8 cellular contexts compared by ENCODE assay signal in genomic region chr16:70267516-70267915, GRCh38. TPM values are rescaled to one million over a fixed set of nuclear protein-coding genes. Genes with fewer than 3 reads are reported as not detected.
DNase-seq lines count a peak whose midpoint lies in the region; ATAC-seq and TF ChIP-seq lines count a peak whose summit lies in the region.

No MANE protein-coding gene starts in this region.

- H3K79me2 ChIP-seq in KMS-11 (ENCODE audit: insufficient read depth, low read depth): no peaks in the 10 kb centered on the region

- H4K20me1 ChIP-seq in KMS-11 (ENCODE audit: insufficient read depth): no peaks in the 10 kb centered on the region

- ATAC-seq in activated B cell treated with CpG ODN at 0.5 μM for 24 hours (ENCODE audit: low read depth) (no peak), GM18498 (IDR thresholded peaks at IDR 0.05; ENCODE audit: unreplicated experiment) (no peak), HG02759 (IDR thresholded peaks at IDR 0.05; ENCODE audit: unreplicated experiment) (no peak)

- H3K27me3 ChIP-seq in KMS-11 (ENCODE audit: insufficient read depth, low read depth): no peaks in the 10 kb centered on the region

- no peak overlapping the region for H3K4me3 ChIP-seq in KMS-11 (IDR thresholded peaks at IDR 0.05; ENCODE audit: insufficient read depth, low read depth, low read length)

- H3K27ac Mint-ChIP-seq in activated B cell treated with CpG ODN at 0.5 μM for 24 hours: no peak overlapping the region

- no peak overlapping the region for H3K9ac ChIP-seq in KMS-11

- peak; percentile 81 for TF ChIP-seq CTCF in KMS-11 (conservative IDR thresholded peaks at IDR 0.05; ENCODE audit: low read depth, low read length)
- TF ChIP-seq CTCF in activated B cell treated with CpG ODN at 0.5 μM for 24 hours (IDR thresholded peaks at IDR 0.05): peak; percentile 21

- H3K27me3 Mint-ChIP-seq in activated B cell treated with CpG ODN at 0.5 μM for 24 hours: no peaks in the 10 kb centered on the region

- POLR2A ChIA-PET in activated B cell treated with CpG ODN at 0.5 μM for 24 hours (lab: Charles Lee): no interaction called here

- no peaks in the 10 kb centered on the region for H3K9me3 Mint-ChIP-seq in activated B cell treated with CpG ODN at 0.5 μM for 24 hours

- DNase-seq in activated effector memory CD4-positive, alpha-beta T cell treated with anti-CD3 and anti-CD28 coated beads, Interleukin-2, amount 50 U/mL, for 16 hours: peak; percentile 64
- no peak for DNase-seq in activated effector memory CD4-positive, alpha-beta T cell treated with Interleukin-2 at 50 U/mL for 16 hours
- no peak for DNase-seq in activated B cell treated with CpG ODN at 0.5 μM for 24 hours
- peak; percentile 40 for DNase-seq in inferior parietal cortex (ENCODE audit: extremely low spot score)
- DNase-seq in T-helper 1 cell: no peak

- H3K4me2 ChIP-seq in KMS-11: no peak overlapping the region

- H3K4me1 Mint-ChIP-seq in activated B cell treated with CpG ODN at 0.5 μM for 24 hours: no peaks in the 10 kb centered on the region

- H3K36me3 ChIP-seq in KMS-11 (ENCODE audit: insufficient read depth): peaks cover 26% of the 10 kb centered on the region

- H3K4me3 Mint-ChIP-seq in activated B cell treated with CpG ODN at 0.5 μM for 24 hours: no peak overlapping the region

- no peak overlapping the region for H2AFZ ChIP-seq in KMS-11 (ENCODE audit: low read depth)

- H3K4me1 ChIP-seq in KMS-11 (ENCODE audit: low read depth, poor library complexity, severe bottlenecking): no peaks in the 10 kb centered on the region

- CTCF ChIA-PET in activated B cell treated with CpG ODN at 0.5 μM for 24 hours (lab: Charles Lee): no interaction called here

- no peak overlapping the region for H3K27ac ChIP-seq in KMS-11

- intact Hi-C loops in activated B cell treated with CpG ODN at 0.5 μM for 24 hours (cut with micrococcal nuclease): no loop called here

- H3K36me3 Mint-ChIP-seq in activated B cell treated with CpG ODN at 0.5 μM for 24 hours (ENCODE audit: low read depth): peaks cover 80% of the 10 kb centered on the region

RNA-seq across cellular contexts. Expression of gene EXOSC6, which starts 15.8 kb away (rescaled TPM):
- 30.5 and 32.0 TPM in 2 replicates for total RNA-seq in activated B cell treated with CpG ODN at 0.5 μM for 24 hours

RNA-seq across cellular contexts. Expression of gene AARS1, which starts 21.8 kb away (rescaled TPM):
- total RNA-seq in activated B cell treated with CpG ODN at 0.5 μM for 24 hours: 152 and 154 TPM in 2 replicates

RNA-seq across cellular contexts. Expression of gene DDX19B, which starts 31.5 kb away (rescaled TPM):
- 33.7 and 42.2 TPM in 2 replicates for total RNA-seq in activated B cell treated with CpG ODN at 0.5 μM for 24 hours

Comparison
In these comparisons a context has a peak if more than half of its experiments do, and no peak if none do; other contexts are left out.
1. DNase-seq: peak in activated effector memory CD4-positive, alpha-beta T cell treated with anti-CD3 and anti-CD28 coated beads, Interleukin-2, amount 50 U/mL, for 16 hours (single experiment) and inferior parietal cortex (single experiment); none in activated effector memory CD4-positive, alpha-beta T cell treated with Interleukin-2 at 50 U/mL for 16 hours (single experiment), activated B cell treated with CpG ODN at 0.5 μM for 24 hours (single experiment) and T-helper 1 cell (0 of 5).